Comparison of ENCODE assay signal across 8 cellular contexts in genomic region chr1:111030590-111030989, GRCh38.
DNase-seq lines count a peak whose midpoint lies in the region; ATAC-seq, FAIRE-seq and TF ChIP-seq lines count a peak whose summit lies in the region.

No MANE protein-coding gene starts in this region.

- H3K27ac Mint-ChIP-seq in T-helper 2 cell treated with Interferon-gamma antibody and Interleukin-4, amounts not matched to agents 5 μg/mL and 100 μg/mL, for 36 hours = no peak overlapping the region

- no peaks in the 10 kb centered on the region for H3K4me1 ChIP-seq in A673 (ENCODE audit: insufficient read depth, low read length, poor library complexity, severe bottlenecking)

- FAIRE-seq in bronchial epithelial cell (lab: Jason Lieb, UNC) = no peak

- intact Hi-C loops in A673 (cut with micrococcal nuclease; ENCODE audit: unreplicated experiment) = no loop called here

- H3K27me3 ChIP-seq in A673 (replicated peaks; ENCODE audit: insufficient read depth, low read depth, low read length, poor library complexity) (peaks cover 9% of the 10 kb centered on the region), bronchial epithelial cell (ENCODE audit: control insufficient read depth, insufficient read depth, low read length) (no peaks in the 10 kb centered on the region)

- POLR2A ChIA-PET in A673 (lab: Charles Lee; ENCODE audit: low non-redundant PET) = no interaction called here

- H3K27me3 Mint-ChIP-seq in T-helper 2 cell treated with Interferon-gamma antibody and Interleukin-4, amounts not matched to agents 5 μg/mL and 100 μg/mL, for 36 hours (ENCODE audit: low read depth) = peaks cover 23% of the 10 kb centered on the region

- no peak overlapping the region for H3K27ac ChIP-seq in A673 (ENCODE audit: low read depth, low read length, poor library complexity, severe bottlenecking)

- DNase-seq in A673 (ENCODE audit: low spot score) = peak; percentile 71
- DNase-seq in GM12864 (ENCODE audit: low read depth) = peak; percentile 50
- peak; percentile 59 for DNase-seq in NCI-H1105 treated with DMSO at 0.1 percent for 48 hours (lab: John Stamatoyannopoulos, UW)
- peak; percentile 35 for DNase-seq in T-helper 2 cell treated with Interferon-gamma antibody and Interleukin-4, amounts not matched to agents 5 μg/mL and 100 μg/mL, for 36 hours (ENCODE audit: low spot score)
- peak; percentile 63 for DNase-seq in bronchial epithelial cell (ENCODE audit: low read depth)
- DNase-seq in medulla oblongata (ENCODE audit: extremely low spot score) = peak; percentile 53
- DNase-seq in stimulated activated naive CD4-positive, alpha-beta T cell treated with Interleukin-2 at 50 U/mL for 16 hours (lab: John Stamatoyannopoulos, UW) = peak; percentile 33

- H3K4me3 Mint-ChIP-seq in T-helper 2 cell treated with Interferon-gamma antibody and Interleukin-4, amounts not matched to agents 5 μg/mL and 100 μg/mL, for 36 hours = no peak overlapping the region

- no peaks in the 10 kb centered on the region for H3K9me3 ChIP-seq in A673 (ENCODE audit: low read depth, low read length, poor library complexity, severe bottlenecking)

- no peak for ATAC-seq in HG02870 (IDR thresholded peaks at IDR 0.05; ENCODE audit: unreplicated experiment)

- CTCF ChIA-PET in A673 (lab: Charles Lee) = interaction anchor here (0.6 to 1.2 kb wide), 2 partner anchors 370 to 1226 kb away, joined by 3 to 5 read pairs; no protein-coding TSS in a partner anchor

- no TSS peak for BruUV-seq in A673 (replicated peaks; lab: Mats Ljungman, UMichigan)

- TF ChIP-seq CTCF in A673 (conservative IDR thresholded peaks at IDR 0.05; ENCODE audit: low read depth, low read length) (peak; percentile 90), GM12864 (IDR thresholded peaks at IDR 0.05; ENCODE audit: low read depth, low read length, missing control alignments) (peak; percentile 83), bronchial epithelial cell (IDR thresholded peaks at IDR 0.05; ENCODE audit: insufficient read depth, low read length, severe bottlenecking) (peak; percentile 75)

- peaks cover 2% of the 10 kb centered on the region for H3K4me1 Mint-ChIP-seq in T-helper 2 cell treated with Interferon-gamma antibody and Interleukin-4, amounts not matched to agents 5 μg/mL and 100 μg/mL, for 36 hours (ENCODE audit: low read depth)

- H3K9me3 Mint-ChIP-seq in T-helper 2 cell treated with Interferon-gamma antibody and Interleukin-4, amounts not matched to agents 5 μg/mL and 100 μg/mL, for 36 hours = no peaks in the 10 kb centered on the region

- H3K36me3 ChIP-seq in A673 (ENCODE audit: insufficient read depth, low read length, poor library complexity, severe bottlenecking) (no peaks in the 10 kb centered on the region), bronchial epithelial cell (ENCODE audit: control insufficient read depth, insufficient read depth, low read length) (no peaks in the 10 kb centered on the region)

- no peaks in the 10 kb centered on the region for H3K36me3 Mint-ChIP-seq in T-helper 2 cell treated with Interferon-gamma antibody and Interleukin-4, amounts not matched to agents 5 μg/mL and 100 μg/mL, for 36 hours (ENCODE audit: low read depth)

- H3K4me3 ChIP-seq in A673 (ENCODE audit: low read depth, low read length, poor library complexity, severe bottlenecking) (no peak overlapping the region), GM12864 (ENCODE audit: low read depth, low read length) (no peak overlapping the region), bronchial epithelial cell (ENCODE audit: low read depth, low read length) (no peak overlapping the region)
